Comparison of ENCODE assay signal across 12 cellular contexts in the genomic region with DNA sequence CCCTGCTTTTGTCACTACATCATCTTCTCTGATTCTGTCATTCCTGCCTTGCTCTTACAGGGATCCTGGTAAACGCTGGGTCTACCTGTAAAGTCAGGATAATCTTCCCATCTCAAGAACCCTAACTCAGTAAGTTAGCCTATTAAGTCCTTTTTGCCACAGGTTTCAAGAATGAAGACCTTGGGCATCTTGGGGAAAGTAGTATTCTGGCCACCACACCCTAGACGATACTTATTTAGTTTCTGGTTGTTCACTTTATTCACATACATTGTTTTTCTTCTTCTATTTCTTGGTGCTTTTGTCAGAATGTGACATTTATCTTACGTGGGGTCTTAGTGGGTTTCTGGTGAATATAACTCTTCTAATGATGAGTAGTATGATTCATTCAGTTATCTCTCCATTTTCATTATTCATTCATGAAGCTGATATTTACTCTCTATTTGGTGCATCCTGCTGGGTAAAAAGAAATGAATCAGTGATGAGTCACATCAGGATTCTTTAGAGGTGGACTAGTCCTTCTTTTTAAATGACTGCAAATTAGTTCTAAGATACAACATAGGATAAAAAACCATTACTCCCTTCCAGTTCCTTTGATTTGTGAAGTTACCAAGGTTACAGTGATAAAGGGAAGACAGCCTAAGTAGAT.
A peak's percentile ranks its signal among the peaks of the same experiment; 100 is the strongest.
DNase-seq lines count a peak whose midpoint lies in the region; ATAC-seq and TF ChIP-seq lines count a peak whose summit lies in the region.
"Had no signal": no experiment of that assay in that cellular context is flagged by ENCODE, and none has a peak within 500 bp of the region (broad histone marks: within the 10 kb centered on the region; RNA-seq: fewer than 3 reads in every experiment).

No MANE protein-coding gene starts in this region.

- no peak overlapping the region for H3K27ac Mint-ChIP-seq in activated CD4-positive, alpha-beta T cell treated with anti-CD3 and anti-CD28 coated beads for 36 hours

- H3K27me3 ChIP-seq in brain microvascular endothelial cell (replicated peaks), result no peaks in the 10 kb centered on the region
- H3K27me3 ChIP-seq: dorsolateral prefrontal cortex, neural progenitor cell had no signal

- H3K4me3 ChIP-seq in brain microvascular endothelial cell (ENCODE audit: low read depth, low read length), result no peak overlapping the region
- H3K4me3 ChIP-seq: dorsolateral prefrontal cortex, neural progenitor cell had no signal

- H3K27me3 Mint-ChIP-seq in activated CD4-positive, alpha-beta T cell treated with anti-CD3 and anti-CD28 coated beads for 36 hours, result no peaks in the 10 kb centered on the region

- DNase-seq in activated CD4-positive, alpha-beta T cell treated with anti-CD3 and anti-CD28 coated beads for 36 hours, result no peak
- no peak for DNase-seq in activated CD4-positive, alpha-beta T cell treated with anti-CD3 and anti-CD28 coated beads, Interleukin-2, amount 50 U/mL, for 1 hour
- peak; percentile 85 for DNase-seq in NCI-H226
- DNase-seq in brain microvascular endothelial cell, result peak; percentile 65
- DNase-seq in renal cortical epithelial cell (ENCODE audit: low read depth), result peak; percentile 87
- no peak for DNase-seq in NCI-H526 treated with DMSO at 0.1 percent for 48 hours (lab: John Stamatoyannopoulos, UW)
- DNase-seq in KG1 (lab: John Stamatoyannopoulos, UW), result no peak
- DNase-seq: dorsolateral prefrontal cortex; NCI-H1092 treated with DMSO at 0.1 percent for 48 hours; stimulated activated CD4-positive, alpha-beta T cell treated with anti-CD3 and anti-CD28 coated beads, Interleukin-15, amount 100 ng/mL, for 24 hours had no signal

- no peak overlapping the region for H3K4me3 Mint-ChIP-seq in activated CD4-positive, alpha-beta T cell treated with anti-CD3 and anti-CD28 coated beads for 36 hours
- H3K4me3 Mint-ChIP-seq: neural progenitor cell had no signal

- H3K4me1 Mint-ChIP-seq in activated CD4-positive, alpha-beta T cell treated with anti-CD3 and anti-CD28 coated beads for 36 hours, result peaks cover 15% of the 10 kb centered on the region

- no peaks in the 10 kb centered on the region for H3K36me3 ChIP-seq in brain microvascular endothelial cell (replicated peaks)
- H3K36me3 ChIP-seq: neural progenitor cell had no signal

- H3K9me3 Mint-ChIP-seq in activated CD4-positive, alpha-beta T cell treated with anti-CD3 and anti-CD28 coated beads for 36 hours (ENCODE audit: low read depth), result peaks cover 2% of the 10 kb centered on the region
- H3K9me3 Mint-ChIP-seq: neural progenitor cell had no signal

- CTCF ChIA-PET in activated CD4-positive, alpha-beta T cell treated with anti-CD3 and anti-CD28 coated beads for 36 hours (lab: Charles Lee), result interaction anchor here (1.1 kb wide), 1 partner anchor 117 kb away, joined by 4 read pairs; no protein-coding TSS in a partner anchor

- intact Hi-C loops in activated CD4-positive, alpha-beta T cell treated with anti-CD3 and anti-CD28 coated beads for 36 hours (cut with DNase I, micrococcal nuclease), result loop anchor here (1.0 to 10.0 kb wide), 5 partner anchors 160 to 594 kb away; no protein-coding TSS in a partner anchor

- in situ Hi-C loops in brain microvascular endothelial cell (cut with HindIII; ENCODE audit: low pct_ligation_motif_present, low sequenced_read_pairs), result no loop called here

- ATAC-seq in activated CD4-positive, alpha-beta T cell treated with anti-CD3 and anti-CD28 coated beads for 36 hours, result peak; percentile 91
- ATAC-seq in GM18861 (IDR thresholded peaks at IDR 0.05; ENCODE audit: unreplicated experiment), result no peak

- H3K27ac ChIP-seq in brain microvascular endothelial cell, result no peak overlapping the region
- H3K27ac ChIP-seq: dorsolateral prefrontal cortex, neural progenitor cell had no signal

- no peak for TF ChIP-seq CTCF in brain microvascular endothelial cell (IDR thresholded peaks at IDR 0.05; ENCODE audit: low read depth, low read length, missing control alignments)

- no peaks in the 10 kb centered on the region for H3K36me3 Mint-ChIP-seq in activated CD4-positive, alpha-beta T cell treated with anti-CD3 and anti-CD28 coated beads for 36 hours (ENCODE audit: low read depth)
- H3K36me3 Mint-ChIP-seq: neural progenitor cell had no signal

- POLR2A ChIA-PET in activated CD4-positive, alpha-beta T cell treated with anti-CD3 and anti-CD28 coated beads for 36 hours (lab: Charles Lee), result no interaction called here

Comparison
In these comparisons a context has a peak if more than half of its experiments do, and no peak if none do; other contexts are left out.
1. DNase-seq: peak in NCI-H226 (single experiment), brain microvascular endothelial cell (single experiment) and renal cortical epithelial cell (single experiment); none in activated CD4-positive, alpha-beta T cell treated with anti-CD3 and anti-CD28 coated beads for 36 hours (single experiment), activated CD4-positive, alpha-beta T cell treated with anti-CD3 and anti-CD28 coated beads, Interleukin-2, amount 50 U/mL, for 1 hour (single experiment), NCI-H526 treated with DMSO at 0.1 percent for 48 hours (single experiment) and KG1 (single experiment).